Comparison of ENCODE assay signal across 15 cellular contexts in the genomic region with DNA sequence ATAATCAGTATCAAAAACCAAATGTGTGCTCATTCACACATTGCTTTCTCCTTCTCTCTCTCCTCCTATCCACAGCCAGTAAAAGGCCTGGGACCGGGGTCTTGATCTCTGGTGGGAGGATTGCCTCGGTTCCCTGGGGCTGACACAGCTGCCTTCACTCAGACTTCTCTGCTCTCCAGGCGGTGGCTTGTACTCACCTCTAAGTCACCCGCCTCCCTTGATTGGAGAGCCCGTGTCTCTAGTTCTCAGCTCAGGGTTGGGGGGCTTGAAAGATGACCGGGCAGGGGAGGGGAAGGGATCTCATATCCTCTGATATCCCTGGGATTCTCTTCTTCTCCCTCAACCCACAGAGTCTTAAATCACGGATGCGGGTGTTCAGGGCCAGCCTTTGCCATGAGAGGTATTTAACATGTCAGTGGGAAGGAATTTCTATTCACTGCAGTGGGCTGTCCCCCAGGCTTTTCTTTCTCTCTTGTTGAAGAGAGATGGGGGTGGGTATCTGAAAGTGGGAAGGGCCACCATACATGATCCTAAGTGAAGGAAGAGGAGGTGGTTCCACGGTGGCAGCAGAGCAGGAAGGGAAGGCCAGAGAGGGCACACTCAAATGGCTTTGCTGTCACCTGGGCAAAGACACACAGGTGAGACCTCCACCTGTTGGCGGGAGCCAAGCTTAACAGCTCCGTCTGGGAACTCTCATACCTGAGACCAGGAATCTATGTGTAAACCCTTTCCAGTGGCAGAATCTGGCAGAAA. TPM values are rescaled to one million over a fixed set of nuclear protein-coding genes. Genes with fewer than 3 reads are reported as not detected.
A peak's percentile ranks its signal among the peaks of the same experiment; 100 is the strongest.
DNase-seq lines count a peak whose midpoint lies in the region; ATAC-seq, FAIRE-seq and TF ChIP-seq lines count a peak whose summit lies in the region.
"Had no signal": no experiment of that assay in that cellular context is flagged by ENCODE, and none has a peak within 500 bp of the region (broad histone marks: within the 10 kb centered on the region; RNA-seq: fewer than 3 reads in every experiment).

No MANE protein-coding gene starts in this region.

- H3K4me3 ChIP-seq in H1 (ENCODE audit: extremely low read depth in 1 of 4, insufficient read depth in 2 of 4, low read depth in 3 of 4, low read length in 4 of 4) (no peak overlapping the region), thyroid gland (replicated peaks in 1 of 3) (no peak overlapping the region), esophagus squamous epithelium (no peak overlapping the region), psoas muscle (no peak overlapping the region)

- H3K36me3 Mint-ChIP-seq in activated naive CD4-positive, alpha-beta T cell treated with anti-CD3 and anti-CD28 coated beads, Interleukin-2, amount 10 ng/mL, durations not matched to agents 7 days and 5 days, result peaks cover 74% of the 10 kb centered on the region
- H3K36me3 Mint-ChIP-seq in T-cell, result peaks cover 52% of the 10 kb centered on the region

- no peaks in the 10 kb centered on the region; a peak in 2 of 7 replicates for H3K4me1 ChIP-seq in H1 (replicated peaks in 1 of 4; ENCODE audit: control insufficient read depth in 3 of 4, insufficient read depth in 4 of 4, low read length in 3 of 4)
- H3K4me1 ChIP-seq in thyroid gland, result no peaks in the 10 kb centered on the region
- H3K4me1 ChIP-seq in esophagus squamous epithelium, result no peaks in the 10 kb centered on the region
- H3K4me1 ChIP-seq in psoas muscle, result no peaks in the 10 kb centered on the region

- H3K79me1 ChIP-seq in H1 (ENCODE audit: low read depth, low read length), result no peaks in the 10 kb centered on the region

- TF ChIP-seq RAD21 in H1 (IDR thresholded peaks at IDR 0.05 in 1 of 2, conservative IDR thresholded peaks at IDR 0.05 in 1 of 2; ENCODE audit: low read depth in 2 of 2, low read length in 2 of 2), result peak; percentile 49 to 65

- CTCF ChIA-PET in activated naive CD4-positive, alpha-beta T cell treated with anti-CD3 and anti-CD28 coated beads, Interleukin-2, amount 10 ng/mL, durations not matched to agents 7 days and 5 days (lab: Charles Lee), result interaction anchor here (0.9 to 1.6 kb wide), 2 partner anchors 13 to 71 kb away, joined by 3 to 5 read pairs; no protein-coding TSS in a partner anchor
- CTCF ChIA-PET in T-cell (lab: Charles Lee), result interaction anchor here (0.6 to 1.3 kb wide), 6 partner anchors 15 to 1595 kb away, joined by 3 to 4 read pairs (median 3); no protein-coding TSS in a partner anchor
- CTCF ChIA-PET in H1 (lab: Charles Lee; ENCODE audit: partially characterized antibody), result interaction anchor here (0.6 to 1.8 kb wide), 13 partner anchors 13 to 94 kb away, joined by 3 to 11 read pairs (median 3); no protein-coding TSS in a partner anchor

- POLR2A ChIA-PET in T-cell (lab: Charles Lee), result interaction anchor here (0.6 to 1.0 kb wide), 4 partner anchors 8 to 46 kb away, joined by 3 to 11 read pairs (median 4); no protein-coding TSS in a partner anchor
- POLR2A ChIA-PET in H1 (lab: Charles Lee; ENCODE audit: partially characterized antibody), result interaction anchor here (1.3 kb wide), 1 partner anchor 13 kb away, joined by 3 read pairs; no protein-coding TSS in a partner anchor

- H2AK5ac ChIP-seq in H1 (ENCODE audit: low read depth, low read length), result no peak overlapping the region; the same call in 1 of the 2 replicates

- no peaks in the 10 kb centered on the region for H3K27me3 Mint-ChIP-seq in activated naive CD4-positive, alpha-beta T cell treated with anti-CD3 and anti-CD28 coated beads, Interleukin-2, amount 10 ng/mL, durations not matched to agents 7 days and 5 days
- H3K27me3 Mint-ChIP-seq in T-cell, result no peaks in the 10 kb centered on the region
- H3K27me3 Mint-ChIP-seq in stimulated activated naive CD8-positive, alpha-beta T cell treated with anti-CD3 and anti-CD28 coated beads, Interleukin-15, amount 100 ng/mL, for 72 hours, result no peaks in the 10 kb centered on the region

- H4K5ac ChIP-seq in H1 (ENCODE audit: insufficient read length, low read depth, low read length), result no peak overlapping the region

- H3K4me2 ChIP-seq in H1 (ENCODE audit: insufficient read depth in 1 of 2, low read depth in 2 of 2, low read length in 2 of 2), result no peak overlapping the region

- H3K4me1 Mint-ChIP-seq in activated naive CD4-positive, alpha-beta T cell treated with anti-CD3 and anti-CD28 coated beads, Interleukin-2, amount 10 ng/mL, durations not matched to agents 7 days and 5 days, result peaks cover 93% of the 10 kb centered on the region
- H3K4me1 Mint-ChIP-seq in T-cell, result peaks cover 89 to 96% (median 91%) of the 10 kb centered on the region in 3 donors
- peaks cover 96% of the 10 kb centered on the region for H3K4me1 Mint-ChIP-seq in stimulated activated naive CD8-positive, alpha-beta T cell treated with anti-CD3 and anti-CD28 coated beads, Interleukin-15, amount 100 ng/mL, for 72 hours

- no peak overlapping the region for H3K23ac ChIP-seq in H1 (ENCODE audit: insufficient read length)

- H2BK5ac ChIP-seq in H1 (ENCODE audit: low read depth, low read length), result peak overlapping the region; percentile 83; the same call in 1 of the 2 replicates

- H3K36me3 ChIP-seq in H1 (ENCODE audit: control insufficient read depth in 2 of 4, insufficient read depth in 4 of 4, low read length in 3 of 4) (no peaks in the 10 kb centered on the region; a peak in 1 of 8 replicates), thyroid gland (no peaks in the 10 kb centered on the region), esophagus squamous epithelium (no peaks in the 10 kb centered on the region), psoas muscle (ENCODE audit: insufficient read depth in 1 of 2, low read depth in 1 of 2) (no peaks in the 10 kb centered on the region)

- peak overlapping the region; percentile 92 for H3K27ac Mint-ChIP-seq in activated naive CD4-positive, alpha-beta T cell treated with anti-CD3 and anti-CD28 coated beads, Interleukin-2, amount 10 ng/mL, durations not matched to agents 7 days and 5 days
- peak overlapping the region; percentile 93 to 94 for H3K27ac Mint-ChIP-seq in T-cell
- H3K27ac Mint-ChIP-seq in stimulated activated naive CD8-positive, alpha-beta T cell treated with anti-CD3 and anti-CD28 coated beads, Interleukin-15, amount 100 ng/mL, for 72 hours, result peak overlapping the region; percentile 26 to 83

- TF ChIP-seq EP300 in H1 (IDR thresholded peaks at IDR 0.05; ENCODE audit: borderline replicate concordance in 1 of 2, low read depth in 2 of 2, low read length in 2 of 2), result no peak

- H2BK20ac ChIP-seq in H1 (ENCODE audit: low read length), result no peak overlapping the region; the same call in 1 of the 2 replicates

- WGBS in H1 (ENCODE audit: extremely low coverage in 1 of 2, insufficient coverage in 1 of 2, insufficient read length in 1 of 2, insufficient replicate concordance in 2 of 2, low coverage in 1 of 2, low lambda C conversion rate in 2 of 2, missing lambda C conversion rate in 1 of 2), 2 experiments, result 66% methylated on average over 11 of the region's 11 CpGs; no CpG with 5 or more reads in 1 of the 2 experiments
- 82 to 87% methylated on average over 11 of the region's 11 CpGs for WGBS in thyroid gland, 2 donors
- WGBS in esophagus squamous epithelium, 2 donors, result 77 to 79% methylated on average over 9 to 10 of the region's 11 CpGs
- WGBS in psoas muscle, 3 donors, result 57 to 65% (median 60%) methylated on average over 11 of the region's 11 CpGs

- H3K18ac ChIP-seq in H1 (ENCODE audit: extremely low read depth, low read length), result no peak overlapping the region

- no peaks in the 10 kb centered on the region for H3K79me2 ChIP-seq in H1 (ENCODE audit: control insufficient read depth in 1 of 2, insufficient read depth in 2 of 2, low read length in 2 of 2)

- ATAC-seq in T-cell (replicated peaks in 1 of 4), result no peak
- ATAC-seq in stimulated activated naive CD8-positive, alpha-beta T cell treated with anti-CD3 and anti-CD28 coated beads, Interleukin-15, amount 100 ng/mL, for 72 hours, result peak; percentile 5
- no peak for ATAC-seq in psoas muscle

- TF ChIP-seq POLR2A in H1 (IDR thresholded peaks at IDR 0.05; ENCODE audit: control extremely low read depth in 1 of 2, low read depth in 2 of 2, low read length in 2 of 2) (no peak), thyroid gland (IDR thresholded peaks at IDR 0.05) (no peak), esophagus squamous epithelium (IDR thresholded peaks at IDR 0.05) (no peak)

- no peak overlapping the region for H3K4ac ChIP-seq in H1 (replicated peaks; ENCODE audit: insufficient read length, low read depth, low read length)

- no peak overlapping the region for H2BK15ac ChIP-seq in H1 (ENCODE audit: low read length)

- intact Hi-C loops in thyroid gland (cut with DNase I), result no loop called here
- intact Hi-C loops in esophagus squamous epithelium (cut with DNase I), result no loop called here
- intact Hi-C loops in psoas muscle (cut with DNase I), result no loop called here

- no peaks in the 10 kb centered on the region for H3K9me3 ChIP-seq in H1 (ENCODE audit: insufficient read depth in 2 of 2, low read depth in 1 of 2, low read length in 1 of 2)
- no peaks in the 10 kb centered on the region for H3K9me3 ChIP-seq in thyroid gland
- H3K9me3 ChIP-seq in esophagus squamous epithelium, result no peaks in the 10 kb centered on the region
- H3K9me3 ChIP-seq in psoas muscle, result no peaks in the 10 kb centered on the region

- no peaks in the 10 kb centered on the region for H3K9me3 Mint-ChIP-seq in activated naive CD4-positive, alpha-beta T cell treated with anti-CD3 and anti-CD28 coated beads, Interleukin-2, amount 10 ng/mL, durations not matched to agents 7 days and 5 days
- H3K9me3 Mint-ChIP-seq in T-cell, result no peaks in the 10 kb centered on the region
- no peaks in the 10 kb centered on the region for H3K9me3 Mint-ChIP-seq in stimulated activated naive CD8-positive, alpha-beta T cell treated with anti-CD3 and anti-CD28 coated beads, Interleukin-15, amount 100 ng/mL, for 72 hours

- H3K27ac ChIP-seq in H1 (ENCODE audit: low read depth, low read length) (no peak overlapping the region), thyroid gland (no peak overlapping the region), esophagus squamous epithelium (no peak overlapping the region), psoas muscle (no peak overlapping the region)

- DNase-seq in activated naive CD4-positive, alpha-beta T cell treated with anti-CD3 and anti-CD28 coated beads, Interleukin-2, amount 10 ng/mL, durations not matched to agents 7 days and 5 days, result no peak
- no peak for DNase-seq in activated naive CD4-positive, alpha-beta T cell (lab: John Stamatoyannopoulos, UW)
- DNase-seq in T-cell (no peak), H1 (ENCODE audit: low read depth in 1 of 2, low spot score in 2 of 2) (peak in 1 of 2 experiments; percentile 55), thyroid gland (no peak), esophagus squamous epithelium (lab: John Stamatoyannopoulos, UW) (no peak), psoas muscle (no peak)
- no peak for DNase-seq in stimulated activated naive CD8-positive, alpha-beta T cell treated with anti-CD3 and anti-CD28 coated beads, Interleukin-15, amount 100 ng/mL, for 72 hours
- DNase-seq: activated effector memory CD4-positive, alpha-beta T cell treated with anti-CD3 and anti-CD28 coated beads, Interleukin-2, amount 50 U/mL, for 16 hours; kidney glomerular epithelial cell; NCI-H1694; Right ventricle myocardium superior; stimulated activated CD4-positive, alpha-beta T cell treated with anti-CD3 and anti-CD28 coated beads, Interleukin-2, amount 100 ng/mL, for 24 hours had no signal

- H2BK120ac ChIP-seq in H1 (replicated peaks; ENCODE audit: low read depth, low read length), result no peak overlapping the region

- no peak overlapping the region for H3K14ac ChIP-seq in H1 (ENCODE audit: insufficient read length)

- H3K56ac ChIP-seq in H1 (replicated peaks; ENCODE audit: insufficient read length, low read depth, low read length), result no peak overlapping the region

- H3K23me2 ChIP-seq in H1 (ENCODE audit: low read depth, low read length), result no peaks in the 10 kb centered on the region

- peak overlapping the region; percentile 43 for H3K4me3 Mint-ChIP-seq in activated naive CD4-positive, alpha-beta T cell treated with anti-CD3 and anti-CD28 coated beads, Interleukin-2, amount 10 ng/mL, durations not matched to agents 7 days and 5 days
- H3K4me3 Mint-ChIP-seq in T-cell, result peak overlapping the region; percentile 28 to 74 (median 45)
- peak overlapping the region; percentile 51 to 68 for H3K4me3 Mint-ChIP-seq in stimulated activated naive CD8-positive, alpha-beta T cell treated with anti-CD3 and anti-CD28 coated beads, Interleukin-15, amount 100 ng/mL, for 72 hours

- H3K27me3 ChIP-seq in H1 (replicated peaks in 1 of 4; ENCODE audit: control insufficient read depth in 3 of 4, extremely low read depth in 1 of 4, insufficient read depth in 3 of 4, low read length in 3 of 4), result no peaks in the 10 kb centered on the region
- H3K27me3 ChIP-seq in thyroid gland, result no peaks in the 10 kb centered on the region
- no peaks in the 10 kb centered on the region for H3K27me3 ChIP-seq in esophagus squamous epithelium
- H3K27me3 ChIP-seq in psoas muscle (ENCODE audit: insufficient read depth in 3 of 3, low read length in 2 of 3), result no peaks in the 10 kb centered on the region

- no peak overlapping the region for H4K91ac ChIP-seq in H1 (replicated peaks; ENCODE audit: insufficient read length, low read length)

- no peak overlapping the region for H2AFZ ChIP-seq in H1 (ENCODE audit: low read length)

- H4K20me1 ChIP-seq in H1 (replicated peaks in 1 of 2; ENCODE audit: control insufficient read depth in 1 of 2, insufficient read depth in 2 of 2, low read length in 2 of 2), result no peaks in the 10 kb centered on the region

- H3K9ac ChIP-seq in H1 (replicated peaks in 1 of 4; ENCODE audit: extremely low read depth in 1 of 4, low read depth in 3 of 4, low read length in 3 of 4), result no peak overlapping the region

- no peak overlapping the region for H4K8ac ChIP-seq in H1 (ENCODE audit: extremely low read depth, insufficient read depth, low read length)

- peak; percentile 72 for FAIRE-seq in H1 (lab: Jason Lieb, UNC)
- FAIRE-seq: H54 had no signal

- peak overlapping the region; percentile 40; the same call in 1 of the 2 replicates for H2BK12ac ChIP-seq in H1 (ENCODE audit: low read depth, low read length)

- TF ChIP-seq CTCF in H1 (IDR thresholded peaks at IDR 0.05; ENCODE audit: control extremely low read depth in 1 of 3, insufficient read depth in 1 of 3, low read depth in 1 of 3, low read length in 3 of 3) (peak; percentile 44 to 57 (median 48)), thyroid gland (IDR thresholded peaks at IDR 0.05) (no peak), esophagus squamous epithelium (IDR thresholded peaks at IDR 0.05) (no peak), psoas muscle (IDR thresholded peaks at IDR 0.05) (no peak)

RNA-seq across cellular contexts. Expression of gene RHOH, which starts 49.1 kb away (rescaled TPM):
- total RNA-seq in T-cell, result 100 to 1,000 TPM; 174 to 436 (median 216) TPM
- total RNA-seq in H1 (2021; fragmentation: NEBNext Ultra II Directional; extraction: Animal tissue kit (Norgen Biotek cat#: 25700)), result 5.8 and 6.9 TPM in 2 replicates
- polyA plus RNA-seq in H1 (2011; rRNA removed), result 2.5 and 5.9 TPM in 2 replicates
- polyA plus RNA-seq in H1 (2011; cell fraction: cytosol; rRNA removed), result 2.8 TPM
- polyA plus RNA-seq in H1 (2011; cell fraction: nucleus; rRNA removed), result 2.4 TPM
- polyA plus RNA-seq in H1 (2012, experiment 1 of 2), result 4.8 to 6.5 TPM (median 5.4 TPM) in 4 replicates
- polyA plus RNA-seq in H1 (2012, experiment 2 of 2), result 3.1 TPM
- polyA plus RNA-seq in H1 (2013, experiment 1 of 2), result 2.7 TPM
- polyA plus RNA-seq in H1 (2013, experiment 2 of 2), result 2.2 TPM
- polyA minus RNA-seq in H1 (2011; rRNA and poly(A)+ RNA removed), result 9.9 and 13.6 TPM in 2 replicates
- polyA minus RNA-seq in H1 (2011; cell fraction: cytosol; rRNA and poly(A)+ RNA removed), result 3.4 TPM
- polyA minus RNA-seq in H1 (2011; cell fraction: nucleus; rRNA and poly(A)+ RNA removed), result 6.3 TPM
- 1 to 10 TPM in 3 of 4 donors, under 1 TPM in 1; 0.67 to 2.7 (median 1.4) TPM for total RNA-seq in thyroid gland
- 1 to 10 TPM in 3 of 4 donors, under 1 TPM in 1; 0.79 to 5.0 (median 2.2) TPM for total RNA-seq in esophagus squamous epithelium
- total RNA-seq in psoas muscle, result under 1 TPM in 3 of 4 donors, not detected in 1; 0.23 to 0.68 (median 0.30) TPM
- polyA plus RNA-seq in psoas muscle, result under 1 TPM; 0.04 to 0.15 (median 0.13) TPM
- polyA plus RNA-seq: BJ had no signal

Comparison
In these comparisons a context has a peak if more than half of its experiments do, and no peak if none do; other contexts are left out.
1. CTCF ChIP-seq: peak in H1 (3 of 3); none in thyroid gland (0 of 6), esophagus squamous epithelium (0 of 6) and psoas muscle (single experiment).
2. RNA of gene RHOH, which starts 49.1 kb away (total RNA-seq): 174 to 436 TPM in T-cell; 5.8 to 6.9 TPM in H1, 0.79 to 5.0 TPM in esophagus squamous epithelium, 0.67 to 2.7 TPM in thyroid gland and 0.23 to 0.68 TPM in psoas muscle; every median in the first group is over 10 times any median in the second.
3. Peak in every context shown above with its lines, with median percentiles within 50 percentile points of each other: H3K27ac Mint-ChIP-seq and H3K4me3 Mint-ChIP-seq.